Comparison of ENCODE assay signal across 14 cellular contexts in the genomic region with DNA sequence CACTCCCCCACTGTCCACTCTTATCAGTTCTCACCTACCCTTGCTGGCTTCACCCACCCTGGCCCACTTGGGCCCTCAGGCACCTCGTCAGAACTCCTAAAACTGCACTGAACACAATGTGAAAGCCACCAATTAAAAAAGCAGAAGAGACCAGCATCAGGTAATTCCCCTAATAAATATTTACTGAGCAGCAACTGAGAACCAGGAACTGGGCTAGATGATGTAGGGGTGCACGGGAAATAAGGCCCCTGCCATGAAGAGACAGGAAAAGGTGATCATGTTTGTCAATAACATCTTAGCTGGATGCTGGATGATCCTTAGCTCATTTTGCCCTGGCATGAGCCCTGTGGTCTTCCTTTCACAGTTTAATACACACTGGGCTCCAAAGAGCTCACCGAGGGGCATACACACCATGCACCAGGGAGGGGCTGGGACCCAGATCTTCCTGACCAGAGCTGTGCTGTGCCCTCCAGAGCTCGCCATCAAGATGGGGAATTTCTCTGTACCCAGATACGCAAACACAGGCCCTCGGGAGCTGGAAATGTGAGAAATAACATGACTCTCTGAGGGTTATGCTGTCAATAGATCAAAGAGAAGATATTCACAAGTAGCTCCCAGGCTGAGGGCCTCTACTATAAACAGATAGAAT.
DNase-seq lines count a peak whose midpoint lies in the region; ATAC-seq, FAIRE-seq and TF ChIP-seq lines count a peak whose summit lies in the region.
"Had no signal": no experiment of that assay in that cellular context is flagged by ENCODE, and none has a peak within 500 bp of the region (broad histone marks: within the 10 kb centered on the region; RNA-seq: fewer than 3 reads in every experiment).

No MANE protein-coding gene starts in this region.

- peak; percentile 62 for DNase-seq in GM13977 (ENCODE audit: low spot score)
- no peak for DNase-seq in activated CD4-positive, CD25-positive, alpha-beta regulatory T cell treated with anti-CD3 and anti-CD28 coated beads, Interleukin-2, amount 50 U/mL, for 72 hours
- DNase-seq in frontal cortex (ENCODE audit: low spot score in 2 of 2), result no peak
- DNase-seq in HK-2 (ENCODE audit: unreplicated experiment), result no peak
- no peak for DNase-seq in natural killer cell treated with Interleukin-12 subunit alpha and Interleukin-12 subunit beta and Interleukin-15 and Interleukin-18, amount 100 ng/mL, for 72 hours (ENCODE audit: low spot score)
- DNase-seq: activated CD4-positive, alpha-beta T cell treated with anti-CD3 and anti-CD28 coated beads, Interleukin-2, amount 10 ng/mL, durations not matched to agents 7 days and 5 days; CD8-positive, alpha-beta memory T cell; left ventricle myocardium superior; MG63; Peyer's patch had no signal

- no peaks in the 10 kb centered on the region for H3K79me2 ChIP-seq in OCI-LY3 (ENCODE audit: low read length)

- no peaks in the 10 kb centered on the region for H3K27me3 ChIP-seq in OCI-LY3 (ENCODE audit: low read depth, low read length)
- H3K27me3 ChIP-seq: MG63, Peyer's patch had no signal

- peak overlapping the region; percentile 20; the same call in 1 of the 2 replicates for H2AFZ ChIP-seq in OCI-LY3 (ENCODE audit: low read depth, low read length)

- no peak for FAIRE-seq in frontal cortex (lab: Jason Lieb, UNC)

- H3K4me3 Mint-ChIP-seq in natural killer cell treated with Interleukin-12 subunit alpha and Interleukin-12 subunit beta and Interleukin-15 and Interleukin-18, amount 100 ng/mL, for 72 hours, result no peak overlapping the region
- H3K4me3 Mint-ChIP-seq: activated CD4-positive, alpha-beta T cell treated with anti-CD3 and anti-CD28 coated beads, Interleukin-2, amount 10 ng/mL, durations not matched to agents 7 days and 5 days; brain; CD8-positive, alpha-beta memory T cell had no signal

- no peaks in the 10 kb centered on the region for H3K36me3 ChIP-seq in OCI-LY3 (replicated peaks; ENCODE audit: low read depth, low read length)
- H3K36me3 ChIP-seq: MG63, Peyer's patch had no signal

- H3K9me3 ChIP-seq in OCI-LY3 (ENCODE audit: insufficient read depth, low read length), result no peaks in the 10 kb centered on the region
- H3K9me3 ChIP-seq: MG63, Peyer's patch had no signal

- H3K27ac Mint-ChIP-seq in natural killer cell treated with Interleukin-12 subunit alpha and Interleukin-12 subunit beta and Interleukin-15 and Interleukin-18, amount 100 ng/mL, for 72 hours, result no peak overlapping the region
- H3K27ac Mint-ChIP-seq: activated CD4-positive, alpha-beta T cell treated with anti-CD3 and anti-CD28 coated beads, Interleukin-2, amount 10 ng/mL, durations not matched to agents 7 days and 5 days; brain had no signal

- H3K4me1 Mint-ChIP-seq in natural killer cell treated with Interleukin-12 subunit alpha and Interleukin-12 subunit beta and Interleukin-15 and Interleukin-18, amount 100 ng/mL, for 72 hours (ENCODE audit: low read depth in 2 of 2), result peaks cover 9 to 12% of the 10 kb centered on the region in 2 donors

- peak; percentile 97 for ATAC-seq in GM19372 (IDR thresholded peaks at IDR 0.05; ENCODE audit: low read depth, unreplicated experiment)
- ATAC-seq in HG02884 (IDR thresholded peaks at IDR 0.05; ENCODE audit: unreplicated experiment), result peak; percentile 89
- ATAC-seq in natural killer cell treated with Interleukin-12 subunit alpha and Interleukin-12 subunit beta and Interleukin-15 and Interleukin-18, amount 100 ng/mL, for 72 hours, result no peak
- ATAC-seq: left ventricle myocardium superior had no signal

- no peaks in the 10 kb centered on the region for H3K27me3 Mint-ChIP-seq in natural killer cell treated with Interleukin-12 subunit alpha and Interleukin-12 subunit beta and Interleukin-15 and Interleukin-18, amount 100 ng/mL, for 72 hours
- H3K27me3 Mint-ChIP-seq: activated CD4-positive, alpha-beta T cell treated with anti-CD3 and anti-CD28 coated beads, Interleukin-2, amount 10 ng/mL, durations not matched to agents 7 days and 5 days; brain; CD8-positive, alpha-beta memory T cell had no signal

- peak overlapping the region; percentile 82 for H3K27ac ChIP-seq in OCI-LY3 (ENCODE audit: low read length)

- in situ Hi-C loops in GM13977 (cut with MboI; ENCODE audit: low pct_unique_long_range_greater_than_20kb, low sequenced_read_pairs, unreplicated experiment), result no loop called here

- TF ChIP-seq CTCF in GM13977 (IDR thresholded peaks at IDR 0.05; ENCODE audit: extremely low read depth, insufficient read depth, missing control alignments) (no peak), OCI-LY3 (IDR thresholded peaks at IDR 0.05; ENCODE audit: low read depth, low read length) (no peak)

- H4K20me1 ChIP-seq in OCI-LY3 (ENCODE audit: insufficient read depth, low read length), result no peaks in the 10 kb centered on the region

- peak overlapping the region; percentile 20 for H3K4me3 ChIP-seq in OCI-LY3 (ENCODE audit: low read length)
- H3K4me3 ChIP-seq: MG63, Peyer's patch had no signal

- H3K9me3 Mint-ChIP-seq in natural killer cell treated with Interleukin-12 subunit alpha and Interleukin-12 subunit beta and Interleukin-15 and Interleukin-18, amount 100 ng/mL, for 72 hours, result no peaks in the 10 kb centered on the region

- peak overlapping the region; percentile 61 for H3K9ac ChIP-seq in OCI-LY3 (ENCODE audit: low read length)

- H3K4me1 ChIP-seq in OCI-LY3 (ENCODE audit: low read length), result peaks cover 41% of the 10 kb centered on the region
- H3K4me1 ChIP-seq: Peyer's patch had no signal

- no peaks in the 10 kb centered on the region for H3K36me3 Mint-ChIP-seq in natural killer cell treated with Interleukin-12 subunit alpha and Interleukin-12 subunit beta and Interleukin-15 and Interleukin-18, amount 100 ng/mL, for 72 hours
- H3K36me3 Mint-ChIP-seq: brain had no signal

- H3K4me2 ChIP-seq in OCI-LY3 (ENCODE audit: low read length), result peak overlapping the region; percentile 64

Comparison
In these comparisons a context has a peak if more than half of its experiments do, and no peak if none do; other contexts are left out.
1. ATAC-seq: peak in GM19372 (single experiment) and HG02884 (single experiment); none in natural killer cell treated with Interleukin-12 subunit alpha and Interleukin-12 subunit beta and Interleukin-15 and Interleukin-18, amount 100 ng/mL, for 72 hours (0 of 2).